ENCODE assay signal across 8 cellular contexts in the genomic region with DNA sequence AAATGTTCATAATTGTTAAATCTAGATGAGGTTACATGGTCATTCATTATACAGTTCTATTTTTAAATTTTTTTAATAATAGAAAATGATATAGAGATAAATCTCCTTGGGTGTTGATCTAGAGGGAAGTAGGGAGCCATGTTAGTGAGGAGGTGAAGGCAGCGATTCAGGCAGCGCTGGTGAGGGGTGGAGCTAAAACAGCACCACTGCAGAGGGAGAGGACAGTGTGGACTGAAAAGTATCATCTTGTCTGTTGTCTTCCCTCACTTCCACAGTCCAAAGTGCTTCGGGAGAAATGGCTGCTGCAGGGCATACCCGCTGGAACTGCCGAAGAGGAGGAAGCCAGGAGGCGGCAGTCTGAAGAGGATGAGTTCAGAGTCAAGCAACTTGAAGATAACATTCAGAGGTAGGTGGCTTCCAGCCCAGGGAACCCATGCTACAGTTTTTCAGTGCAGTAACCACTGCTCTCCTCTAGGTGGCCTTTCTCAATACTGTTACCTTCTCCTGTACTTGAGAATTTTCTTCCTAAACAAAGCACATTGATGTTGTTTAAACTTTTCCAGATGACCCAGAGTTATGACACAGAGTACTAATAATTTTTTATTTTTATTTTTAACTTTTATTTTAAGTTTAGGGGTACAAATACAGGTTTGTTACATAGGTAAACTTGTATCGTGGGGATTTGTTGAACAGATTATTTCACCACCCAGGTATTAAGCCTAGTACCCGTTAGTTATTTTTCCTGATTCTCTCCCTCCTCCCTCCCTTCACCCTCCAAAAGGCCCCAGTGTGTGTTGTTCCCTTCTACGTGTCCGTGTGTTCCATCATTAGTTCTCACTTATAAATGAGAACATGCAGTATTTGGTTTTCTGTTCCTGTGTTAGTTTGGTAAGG.
DNase-seq lines count a peak whose midpoint lies in the region; ATAC-seq and TF ChIP-seq lines count a peak whose summit lies in the region.

No MANE protein-coding gene starts in this region.

- no peak overlapping the region for H3K4me3 Mint-ChIP-seq in GM23338

- H3K4me1 Mint-ChIP-seq in GM23338 = no peaks in the 10 kb centered on the region; the same call in 1 of the 3 replicates

- DNase-seq in NCI-H2171 treated with DMSO at 0.1 percent for 48 hours (lab: John Stamatoyannopoulos, UW) = peak; percentile 13
- DNase-seq in NCI-H2171 (lab: John Stamatoyannopoulos, UW) = no peak
- DNase-seq in GM23338 (ENCODE audit: low spot score) = peak; percentile 89
- DNase-seq in NCI-H1694 treated with DMSO at 0.1 percent for 48 hours (lab: John Stamatoyannopoulos, UW) = peak; percentile 8
- no peak for DNase-seq in ascending aorta (ENCODE audit: low spot score in 2 of 2)
- DNase-seq in right lobe of liver = no peak
- DNase-seq in occipital lobe (lab: John Stamatoyannopoulos, UW) = no peak
- no peak for DNase-seq in prostate gland (ENCODE audit: low spot score)

- H3K4me1 ChIP-seq in GM23338 (ENCODE audit: insufficient read depth) (no peaks in the 10 kb centered on the region), ascending aorta (peaks cover 0 to 5% of the 10 kb centered on the region in 2 donors), right lobe of liver (peaks cover 0 to 4% (median 0%) of the 10 kb centered on the region in 4 donors), prostate gland (replicated peaks) (no peaks in the 10 kb centered on the region)

- ATAC-seq in GM23338 (peak; percentile 97), right lobe of liver (peak; percentile 20 to 71 (median 45))

- no peaks in the 10 kb centered on the region for H3K79me2 ChIP-seq in GM23338 (replicated peaks; ENCODE audit: insufficient read depth)

- H3K36me3 Mint-ChIP-seq in GM23338 (ENCODE audit: low read depth) = no peaks in the 10 kb centered on the region

- no peaks in the 10 kb centered on the region for H3K9me3 Mint-ChIP-seq in GM23338

- no peak overlapping the region for H3K27ac ChIP-seq in GM23338 (ENCODE audit: low read depth)
- H3K27ac ChIP-seq in ascending aorta = no peak overlapping the region
- H3K27ac ChIP-seq in right lobe of liver = no peak overlapping the region
- no peak overlapping the region for H3K27ac ChIP-seq in prostate gland

- peaks cover 5% of the 10 kb centered on the region; the same call in 1 of the 2 replicates for H3K9me2 ChIP-seq in GM23338 (ENCODE audit: insufficient read depth)

- no peaks in the 10 kb centered on the region for H3K27me3 ChIP-seq in GM23338 (ENCODE audit: insufficient read depth)
- H3K27me3 ChIP-seq in ascending aorta = no peaks in the 10 kb centered on the region
- no peaks in the 10 kb centered on the region for H3K27me3 ChIP-seq in right lobe of liver
- H3K27me3 ChIP-seq in prostate gland (replicated peaks; ENCODE audit: insufficient read depth) = no peaks in the 10 kb centered on the region

- H2AFZ ChIP-seq in GM23338 = no peak overlapping the region

- no peak overlapping the region for H3K4me2 ChIP-seq in GM23338

- H3K27ac Mint-ChIP-seq in GM23338 = no peak overlapping the region

- 74% methylated on average over 10 of the region's 10 CpGs for WGBS in right lobe of liver (ENCODE audit: insufficient coverage, low coverage, low lambda C conversion rate, missing lambda C conversion rate)
- 82% methylated on average over 10 of the region's 10 CpGs for WGBS in prostate gland

- H3K4me3 ChIP-seq in GM23338 (no peak overlapping the region), ascending aorta (no peak overlapping the region), right lobe of liver (no peak overlapping the region), prostate gland (no peak overlapping the region)

- intact Hi-C loops in ascending aorta (cut with DNase I) = loop anchor here (10.0 kb wide), 1 partner anchor 306 kb away; no protein-coding TSS in a partner anchor
- intact Hi-C loops in right lobe of liver (cut with DNase I) = no loop called here
- intact Hi-C loops in prostate gland (cut with DNase I) = no loop called here

- no peak for TF ChIP-seq POLR2A in right lobe of liver (IDR thresholded peaks at IDR 0.05)
- no peak for TF ChIP-seq POLR2A in prostate gland (IDR thresholded peaks at IDR 0.05)

- H3K9me3 ChIP-seq in ascending aorta (no peaks in the 10 kb centered on the region), right lobe of liver (no peaks in the 10 kb centered on the region), prostate gland (no peaks in the 10 kb centered on the region)

- H4K20me1 ChIP-seq in GM23338 (replicated peaks; ENCODE audit: insufficient read depth) = no peaks in the 10 kb centered on the region

- peak; percentile 60 to 63 for TF ChIP-seq CTCF in GM23338 (conservative IDR thresholded peaks at IDR 0.05; ENCODE audit: low read depth in 2 of 2)
- peak; percentile 14 to 43 (median 40) for TF ChIP-seq CTCF in ascending aorta (IDR thresholded peaks at IDR 0.05)
- peak; percentile 41 to 57 (median 46) for TF ChIP-seq CTCF in right lobe of liver (IDR thresholded peaks at IDR 0.05)
- peak in 1 of 4 experiments; percentile 31 for TF ChIP-seq CTCF in prostate gland (IDR thresholded peaks at IDR 0.05)

- H3K27me3 Mint-ChIP-seq in GM23338 (ENCODE audit: insufficient read depth, low read depth, poor library complexity) = no peaks in the 10 kb centered on the region

- H3F3A ChIP-seq in GM23338 (replicated peaks; ENCODE audit: low read depth) = no peaks in the 10 kb centered on the region

- no peaks in the 10 kb centered on the region for H3K36me3 ChIP-seq in GM23338 (ENCODE audit: insufficient read depth)
- peaks cover 3 to 22% of the 10 kb centered on the region in 2 donors for H3K36me3 ChIP-seq in ascending aorta
- H3K36me3 ChIP-seq in right lobe of liver = no peaks in the 10 kb centered on the region
- H3K36me3 ChIP-seq in prostate gland = no peaks in the 10 kb centered on the region

TF ChIP-seq in GM23338, 12 proteins besides CTCF, POLR2A, EP300 and RAD21:
- TF ChIP-seq EZH2 (IDR thresholded peaks at IDR 0.05; ENCODE audit: low read depth, unreplicated experiment) = no peak
- no peak for TF ChIP-seq NANOG (IDR thresholded peaks at IDR 0.05; ENCODE audit: borderline replicate concordance)

Comparison
In these comparisons a context has a peak if more than half of its experiments do, and no peak if none do; other contexts are left out.
1. DNase-seq: peak in NCI-H2171 treated with DMSO at 0.1 percent for 48 hours (single experiment), GM23338 (single experiment) and NCI-H1694 treated with DMSO at 0.1 percent for 48 hours (single experiment); none in NCI-H2171 (single experiment), ascending aorta (0 of 2), right lobe of liver (0 of 3), occipital lobe (single experiment) and prostate gland (single experiment).